ENCODE assay signal across 1 cellular context in genomic region chr7:104980969-104981670, GRCh38.
TF ChIP-seq lines count a peak whose summit lies in the region.

No MANE protein-coding gene starts in this region.

TF ChIP-seq in endothelial cell of umbilical vein, 7 proteins besides CTCF, POLR2A, EP300 and RAD21:
- TF ChIP-seq POLR2AphosphoS5 (IDR thresholded peaks at IDR 0.05; ENCODE audit: insufficient read depth, low read depth, low read length) (no peak), JUN (IDR thresholded peaks at IDR 0.05; ENCODE audit: borderline replicate concordance, insufficient read depth, insufficient read length, low read depth) (no peak), MAX (IDR thresholded peaks at IDR 0.05; ENCODE audit: insufficient read depth, insufficient read length) (no peak), GATA2 (IDR thresholded peaks at IDR 0.05; ENCODE audit: insufficient read depth, insufficient read length, low read depth, low read length) (peak; percentile 13)
